Comparison of ENCODE assay signal across 20 cellular contexts in the genomic region with DNA sequence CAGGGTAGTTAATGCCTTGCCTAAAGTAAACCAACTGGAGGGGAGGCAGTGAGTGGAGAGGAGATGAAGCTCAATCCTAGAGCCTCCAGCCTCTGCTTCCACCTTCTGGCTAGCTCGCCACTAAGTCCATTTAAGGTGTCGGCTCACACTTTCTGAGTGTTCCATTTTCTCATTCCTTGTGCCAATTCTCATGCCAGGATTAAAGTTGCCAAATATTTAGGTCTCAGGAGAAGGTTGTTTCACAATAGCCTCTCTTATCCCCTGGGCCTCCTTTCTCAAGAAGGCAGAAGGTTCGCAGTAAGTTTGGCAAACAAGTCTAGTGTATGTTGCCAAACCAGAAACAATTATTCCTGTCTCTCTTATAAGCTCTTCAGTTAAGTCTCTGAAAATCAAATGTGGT. TPM values are rescaled to one million over a fixed set of nuclear protein-coding genes. Genes with fewer than 3 reads are reported as not detected.
DNase-seq lines count a peak whose midpoint lies in the region; ATAC-seq and TF ChIP-seq lines count a peak whose summit lies in the region.
"Had no signal": no experiment of that assay in that cellular context is flagged by ENCODE, and none has a peak within 500 bp of the region (broad histone marks: within the 10 kb centered on the region; RNA-seq: fewer than 3 reads in every experiment).

No MANE protein-coding gene starts in this region.

- H2BK20ac ChIP-seq in H9 (ENCODE audit: low read depth, low read length, poor library complexity, severe bottlenecking): no peak overlapping the region

- no peaks in the 10 kb centered on the region for H3K79me1 ChIP-seq in H9 (ENCODE audit: insufficient read depth, low read depth, low read length, poor library complexity, severe bottlenecking)

- no CpG with 5 or more reads among the region's 3 CpGs for WGBS in H9 (ENCODE audit: extremely low coverage, insufficient read length, low lambda C conversion rate)

- H3K27me3 ChIP-seq in H9 (ENCODE audit: insufficient read depth, low read length) (no peaks in the 10 kb centered on the region), ascending aorta (no peaks in the 10 kb centered on the region), thoracic aorta (replicated peaks; ENCODE audit: insufficient read depth) (no peaks in the 10 kb centered on the region)
- H3K27me3 ChIP-seq: BE2C, colonic mucosa, tibial nerve had no signal

- no peak for DNase-seq in H9
- peak in 1 of 2 donors; percentile 73 for DNase-seq in ascending aorta (ENCODE audit: low spot score in 2 of 2)
- peak; percentile 61 for DNase-seq in fibroblast of the conjunctiva (ENCODE audit: low read depth)
- no peak for DNase-seq in thoracic aorta (ENCODE audit: low spot score)
- no peak for DNase-seq in KBM-7
- DNase-seq in middle frontal gyrus (ENCODE audit: extremely low spot score, low spot score): no peak
- no peak for DNase-seq in activated CD4-positive, alpha-beta T cell treated with anti-CD3 and anti-CD28 coated beads for 1 hour
- DNase-seq: activated CD4-positive, alpha-beta T cell treated with anti-CD3 and anti-CD28 coated beads, Interleukin-2, amount 50 U/mL, for 1 hour; activated CD8-positive, alpha-beta memory T cell treated with anti-CD3 and anti-CD28 coated beads, Interleukin-2, amount 50 U/mL, for 48 hours; activated gamma-delta T cell treated with Interleukin-2 at 50 U/mL for 16 hours; amygdala; BE2C; colonic mucosa; left colon; NCI-H1048; NCI-H526 treated with DMSO at 0.1 percent for 48 hours; stimulated activated naive B cell treated with anti-CD40 and anti-IgM and Interleukin-4, amounts not matched to agents 10 μg/mL and 1 μg/mL and 100 μg/mL, for 72 hours had no signal

- no peak overlapping the region for H4K8ac ChIP-seq in H9 (replicated peaks; ENCODE audit: insufficient read length, low read depth, low read length)

- no peaks in the 10 kb centered on the region for H3K79me2 ChIP-seq in H9 (ENCODE audit: insufficient read depth, low read length)

- no peak overlapping the region for H2BK12ac ChIP-seq in H9 (ENCODE audit: insufficient read length, low read depth, low read length)

- H3K4me1 ChIP-seq in H9 (ENCODE audit: insufficient read depth, low read length): no peaks in the 10 kb centered on the region; the same call in 1 of the 2 replicates
- peaks cover 0 to 15% of the 10 kb centered on the region in 2 donors for H3K4me1 ChIP-seq in ascending aorta
- peaks cover 17 to 32% of the 10 kb centered on the region in 2 donors for H3K4me1 ChIP-seq in thoracic aorta (ENCODE audit: control insufficient read depth in 1 of 2, low read depth in 2 of 2)
- H3K4me1 ChIP-seq: BE2C, colonic mucosa had no signal

- H3K36me3 Mint-ChIP-seq in H9 (ENCODE audit: insufficient read depth in 1 of 3, low read depth in 3 of 3): no peaks in the 10 kb centered on the region
- H3K36me3 Mint-ChIP-seq: stimulated activated naive B cell treated with anti-CD40 and anti-IgM and Interleukin-4, amounts not matched to agents 10 μg/mL and 1 μg/mL and 100 μg/mL, for 72 hours had no signal

- no peak overlapping the region for H3K4me2 ChIP-seq in H9 (ENCODE audit: insufficient read depth, insufficient read length, low read length)

- H4K91ac ChIP-seq in H9 (ENCODE audit: insufficient read length, low read depth, low read length): no peak overlapping the region

- no peak overlapping the region for H2BK120ac ChIP-seq in H9 (ENCODE audit: low read depth, low read length, poor library complexity, severe bottlenecking)

- no peak overlapping the region for H3K14ac ChIP-seq in H9 (ENCODE audit: insufficient read depth, low read length)

- peak overlapping the region; percentile 31 for H3K18ac ChIP-seq in H9 (ENCODE audit: insufficient read length, low read depth, low read length)

- no peak overlapping the region for H2BK15ac ChIP-seq in H9 (ENCODE audit: low read depth, low read length)

- ATAC-seq in thoracic aorta (ENCODE audit: insufficient number of reproducible peaks, low FRiP score, low read depth): peak; percentile 87
- ATAC-seq: K562; left colon; stimulated activated naive B cell treated with anti-CD40 and anti-IgM and Interleukin-4, amounts not matched to agents 10 μg/mL and 1 μg/mL and 100 μg/mL, for 72 hours had no signal

- no peaks in the 10 kb centered on the region; a peak in 1 of 5 replicates for H3K9me3 Mint-ChIP-seq in H9
- H3K9me3 Mint-ChIP-seq: stimulated activated naive B cell treated with anti-CD40 and anti-IgM and Interleukin-4, amounts not matched to agents 10 μg/mL and 1 μg/mL and 100 μg/mL, for 72 hours had no signal

- no peak overlapping the region for H3T11ph ChIP-seq in H9 (ENCODE audit: low read length)

- no peaks in the 10 kb centered on the region for H4K20me1 ChIP-seq in H9 (ENCODE audit: control insufficient read depth, insufficient read depth, insufficient read length)

- in situ Hi-C loops in KBM-7 (cut with MboI; ENCODE audit: low pct_unique_long_range_greater_than_20kb, low sequenced_read_pairs): no loop called here

- no peak overlapping the region for H3K4me3 Mint-ChIP-seq in H9
- H3K4me3 Mint-ChIP-seq: stimulated activated naive B cell treated with anti-CD40 and anti-IgM and Interleukin-4, amounts not matched to agents 10 μg/mL and 1 μg/mL and 100 μg/mL, for 72 hours had no signal

- H3K4ac ChIP-seq in H9 (ENCODE audit: low read depth, low read length): no peak overlapping the region

- no peak overlapping the region for H4K5ac ChIP-seq in H9 (ENCODE audit: insufficient read length, low read depth, low read length)

- H3K56ac ChIP-seq in H9 (ENCODE audit: insufficient read length, low read depth, low read length): no peak overlapping the region

- H3K27ac Mint-ChIP-seq in H9: no peak overlapping the region
- H3K27ac Mint-ChIP-seq: stimulated activated naive B cell treated with anti-CD40 and anti-IgM and Interleukin-4, amounts not matched to agents 10 μg/mL and 1 μg/mL and 100 μg/mL, for 72 hours had no signal

- no peaks in the 10 kb centered on the region for H3K27me3 Mint-ChIP-seq in H9 (ENCODE audit: low read depth)

- H2BK5ac ChIP-seq in H9 (ENCODE audit: insufficient read length, low read length): no peak overlapping the region

- TF ChIP-seq CTCF in H9 (conservative IDR thresholded peaks at IDR 0.05) (no peak), ascending aorta (IDR thresholded peaks at IDR 0.05) (no peak), thoracic aorta (IDR thresholded peaks at IDR 0.05) (no peak)

- H3K23ac ChIP-seq in H9 (ENCODE audit: insufficient read length, low read depth, low read length): no peak overlapping the region

- intact Hi-C loops in ascending aorta (cut with DNase I): loop anchor here (10.0 kb wide), 2 partner anchors 187 to 297 kb away; partner anchors contain the start of gene POLE4

- no peak overlapping the region for H3K9ac ChIP-seq in H9 (ENCODE audit: extremely low read depth, insufficient read length, low read length)

- H3K4me1 Mint-ChIP-seq in H9: peaks cover 10 to 13% of the 10 kb centered on the region in 2 experiments
- H3K4me1 Mint-ChIP-seq: stimulated activated naive B cell treated with anti-CD40 and anti-IgM and Interleukin-4, amounts not matched to agents 10 μg/mL and 1 μg/mL and 100 μg/mL, for 72 hours had no signal

- H3K23me2 ChIP-seq in H9 (ENCODE audit: insufficient read length, low read depth, low read length, poor library complexity, severe bottlenecking): no peaks in the 10 kb centered on the region

- no peak overlapping the region for H2AFZ ChIP-seq in H9 (ENCODE audit: low read length)

- H3K36me3 ChIP-seq in ascending aorta (no peaks in the 10 kb centered on the region), thoracic aorta (no peaks in the 10 kb centered on the region)
- H3K36me3 ChIP-seq: BE2C, colonic mucosa, neutrophil, tibial nerve had no signal

- no peak overlapping the region for H2AK5ac ChIP-seq in H9 (ENCODE audit: insufficient read length, low read length)

- H3K9me3 ChIP-seq in H9 (ENCODE audit: control insufficient read depth, low read depth, low read length): no peaks in the 10 kb centered on the region
- no peaks in the 10 kb centered on the region for H3K9me3 ChIP-seq in ascending aorta
- H3K9me3 ChIP-seq in thoracic aorta: no peaks in the 10 kb centered on the region
- H3K9me3 ChIP-seq: BE2C, colonic mucosa, neutrophil, tibial nerve had no signal

- no peak overlapping the region for H3K4me3 ChIP-seq in ascending aorta
- no peak overlapping the region for H3K4me3 ChIP-seq in thoracic aorta
- H3K4me3 ChIP-seq: colonic mucosa, K562, tibial nerve had no signal

- H3K27ac ChIP-seq in H9 (ENCODE audit: insufficient read length, low read depth, low read length): no peak overlapping the region
- H3K27ac ChIP-seq in ascending aorta: peak overlapping the region; percentile 48 to 56
- peak overlapping the region; percentile 29 to 79 for H3K27ac ChIP-seq in thoracic aorta
- H3K27ac ChIP-seq: colonic mucosa, neutrophil had no signal

RNA-seq across cellular contexts. Expression of gene TACR1, which starts 57.2 kb away (rescaled TPM):
- total RNA-seq in H9 (2021): 0.77 and 1.4 TPM in 2 replicates
- total RNA-seq in ascending aorta: 27.5 TPM
- 1 to 10 TPM; 3.9 to 6.0 TPM for total RNA-seq in thoracic aorta
- total RNA-seq: K562 had no signal
